22 cellular contexts compared by ENCODE assay signal in genomic region chr9:112200699-112201098, GRCh38.
"Had no signal": no experiment of that assay in that cellular context is flagged by ENCODE, and none has a peak within 500 bp of the region (broad histone marks: within the 10 kb centered on the region; RNA-seq: fewer than 3 reads in every experiment).

No MANE protein-coding gene starts in this region.

- H2AFZ ChIP-seq: neural progenitor cell had no signal

- ATAC-seq: gastroesophageal sphincter; left cardiac atrium; natural killer cell treated with Interleukin-12 subunit alpha and Interleukin-12 subunit beta and Interleukin-15 and Interleukin-18, amount 100 ng/mL, for 72 hours; right cardiac atrium; stimulated activated effector memory CD8-positive, alpha-beta T cell treated with anti-CD3 and anti-CD28 coated beads, Interleukin-12 subunit alpha, Interleukin-12 subunit beta, amount 100 ng/mL, for 72 hours; stimulated activated naive CD8-positive, alpha-beta T cell treated with anti-CD3 and anti-CD28 coated beads, Interleukin-15, Interleukin-2, amounts not matched to agents 100 U/mL and 50 U/mL, for 24 hours had no signal

- H3K36me3 ChIP-seq: gastroesophageal sphincter, neural progenitor cell, ovary, thyroid gland, upper lobe of left lung, vagina had no signal

- H3K36me3 Mint-ChIP-seq: stimulated activated effector memory CD8-positive, alpha-beta T cell treated with anti-CD3 and anti-CD28 coated beads, Interleukin-12 subunit alpha, Interleukin-12 subunit beta, amount 100 ng/mL, for 72 hours had no signal

- DNase-seq: effector CD4-positive, alpha-beta T cell; endodermal cell; foreskin fibroblast; glutamatergic neuron; kidney; left cardiac atrium; mammary epithelial cell; nucleus accumbens; ovary; right cardiac atrium; stimulated activated CD4-positive, alpha-beta T cell treated with anti-CD3 and anti-CD28 coated beads, Interleukin-4, amount 100 ng/mL, for 1 hour; stimulated activated CD8-positive, alpha-beta memory T cell treated with anti-CD3 and anti-CD28 coated beads, Interleukin-4, amount 100 ng/mL, for 48 hours; stimulated activated naive CD8-positive, alpha-beta T cell treated with anti-CD3 and anti-CD28 coated beads, Interleukin-15, Interleukin-2, amounts not matched to agents 100 U/mL and 50 U/mL, for 24 hours; thyroid gland; upper lobe of left lung had no signal

- H3K4me1 ChIP-seq: gastroesophageal sphincter, neural progenitor cell, suprapubic skin, thyroid gland, upper lobe of left lung, vagina had no signal

- H3K9ac ChIP-seq: neural progenitor cell had no signal

- H3K4me1 Mint-ChIP-seq: endodermal cell; neural progenitor cell; stimulated activated effector memory CD8-positive, alpha-beta T cell treated with anti-CD3 and anti-CD28 coated beads, Interleukin-12 subunit alpha, Interleukin-12 subunit beta, amount 100 ng/mL, for 72 hours had no signal

- H3K4me3 Mint-ChIP-seq: endodermal cell; natural killer cell treated with Interleukin-12 subunit alpha and Interleukin-12 subunit beta and Interleukin-15 and Interleukin-18, amount 100 ng/mL, for 72 hours; neural progenitor cell; stimulated activated effector memory CD8-positive, alpha-beta T cell treated with anti-CD3 and anti-CD28 coated beads, Interleukin-12 subunit alpha, Interleukin-12 subunit beta, amount 100 ng/mL, for 72 hours had no signal

- H3K27ac Mint-ChIP-seq: endodermal cell; neural progenitor cell; stimulated activated effector memory CD8-positive, alpha-beta T cell treated with anti-CD3 and anti-CD28 coated beads, Interleukin-12 subunit alpha, Interleukin-12 subunit beta, amount 100 ng/mL, for 72 hours had no signal

- H3K9me3 ChIP-seq: gastroesophageal sphincter, ovary, suprapubic skin, thyroid gland, upper lobe of left lung, vagina had no signal

- H3K27me3 ChIP-seq: gastroesophageal sphincter, neural progenitor cell, ovary, suprapubic skin, thyroid gland, upper lobe of left lung, vagina had no signal

- H3K9me3 Mint-ChIP-seq: natural killer cell treated with Interleukin-12 subunit alpha and Interleukin-12 subunit beta and Interleukin-15 and Interleukin-18, amount 100 ng/mL, for 72 hours; neural progenitor cell had no signal

- H3K4me3 ChIP-seq: coronary artery, gastroesophageal sphincter, neural progenitor cell, ovary, suprapubic skin, thyroid gland, upper lobe of left lung, vagina had no signal

- H3K4me2 ChIP-seq: neural progenitor cell had no signal

- H3K27me3 Mint-ChIP-seq: natural killer cell treated with Interleukin-12 subunit alpha and Interleukin-12 subunit beta and Interleukin-15 and Interleukin-18, amount 100 ng/mL, for 72 hours had no signal

- H3K27ac ChIP-seq: coronary artery, gastroesophageal sphincter, neural progenitor cell, ovary, suprapubic skin, thyroid gland, upper lobe of left lung, vagina had no signal
